ENCODE assay signal across 37 cellular contexts in genomic region chr1:101975371-101975770, GRCh38. TPM values are rescaled to one million over a fixed set of nuclear protein-coding genes. Genes with fewer than 3 reads are reported as not detected.
"Had no signal": no experiment of that assay in that cellular context is flagged by ENCODE, and none has a peak within 500 bp of the region (broad histone marks: within the 10 kb centered on the region; RNA-seq: fewer than 3 reads in every experiment).

No MANE protein-coding gene starts in this region.

- H3K36me3 Mint-ChIP-seq: activated CD4-positive, alpha-beta memory T cell treated with anti-CD3 and anti-CD28 coated beads for 36 hours; activated naive CD4-positive, alpha-beta T cell treated with anti-CD3 and anti-CD28 coated beads, Interleukin-2, amount 50 U/mL, for 72 hours; activated naive CD8-positive, alpha-beta T cell treated with anti-CD3 and anti-CD28 coated beads for 36 hours had no signal

- H3K4me3 Mint-ChIP-seq: activated B cell treated with CpG ODN at 0.5 μM for 24 hours; activated CD4-positive, alpha-beta memory T cell treated with anti-CD3 and anti-CD28 coated beads for 36 hours; activated CD4-positive, alpha-beta T cell treated with anti-CD3 and anti-CD28 coated beads, Interleukin-2, amount 10 ng/mL, durations not matched to agents 24 days and 14 days; activated CD8-positive, alpha-beta T cell treated with anti-CD3 and anti-CD28 coated beads for 36 hours; activated naive CD4-positive, alpha-beta T cell treated with anti-CD3 and anti-CD28 coated beads for 36 hours; activated naive CD8-positive, alpha-beta T cell treated with anti-CD3 and anti-CD28 coated beads for 36 hours; activated T-cell treated with anti-CD3 and anti-CD28 coated beads, Interleukin-2, amount 50 U/mL, for 4 hours; activated T-cell treated with anti-CD3 and anti-CD28 coated beads, Interleukin-2, amount 50 U/mL, for 72 hours; activated T-helper 1 cell treated with anti-CD3 and anti-CD28 coated beads, Interleukin-12 subunit alpha, Interleukin-12 subunit beta, Interleukin-2, Interleukin-4 antibody, amounts not matched to agents 30 ng/mL and 10 ng/mL and 1 ng/mL, durations not matched to agents 14 hours and 24 hours and 36 hours; activated T-helper 17 cell treated with anti-CD3 and anti-CD28 coated beads, Interleukin-2, amount 50 U/mL, for 72 hours; T-helper 1 cell treated with Interleukin-12 subunit alpha and Interleukin-12 subunit beta and Interleukin-4 antibody, amounts not matched to agents 30 μg/mL and 1 μg/mL, for 36 hours; T-helper 2 cell treated with Interferon-gamma antibody and Interleukin-4, amounts not matched to agents 5 μg/mL and 100 μg/mL, for 36 hours had no signal

- H3K4me3 ChIP-seq: adrenal gland, body of pancreas, breast epithelium had no signal

- H3K4me1 ChIP-seq: adrenal gland, body of pancreas, breast epithelium had no signal

- H3K9me3 Mint-ChIP-seq: activated B cell treated with CpG ODN at 0.5 μM for 24 hours; activated CD4-positive, alpha-beta memory T cell treated with anti-CD3 and anti-CD28 coated beads for 36 hours; activated CD4-positive, alpha-beta T cell treated with anti-CD3 and anti-CD28 coated beads, Interleukin-2, amount 10 ng/mL, durations not matched to agents 24 days and 14 days; activated CD8-positive, alpha-beta T cell treated with anti-CD3 and anti-CD28 coated beads for 36 hours; activated naive CD4-positive, alpha-beta T cell treated with anti-CD3 and anti-CD28 coated beads for 36 hours; activated naive CD8-positive, alpha-beta T cell treated with anti-CD3 and anti-CD28 coated beads for 36 hours; activated T-cell treated with anti-CD3 and anti-CD28 coated beads, Interleukin-2, amount 50 U/mL, for 4 hours; activated T-cell treated with anti-CD3 and anti-CD28 coated beads, Interleukin-2, amount 50 U/mL, for 72 hours; activated T-helper 1 cell treated with anti-CD3 and anti-CD28 coated beads, Interleukin-12 subunit alpha, Interleukin-12 subunit beta, Interleukin-2, Interleukin-4 antibody, amounts not matched to agents 30 ng/mL and 10 ng/mL and 1 ng/mL, durations not matched to agents 14 hours and 24 hours and 36 hours; activated T-helper 17 cell treated with anti-CD3 and anti-CD28 coated beads, Interleukin-2, amount 50 U/mL, for 72 hours; T-helper 1 cell treated with Interleukin-12 subunit alpha and Interleukin-12 subunit beta and Interleukin-4 antibody, amounts not matched to agents 30 μg/mL and 1 μg/mL, for 36 hours; T-helper 2 cell treated with Interferon-gamma antibody and Interleukin-4, amounts not matched to agents 5 μg/mL and 100 μg/mL, for 36 hours had no signal

- ATAC-seq: activated CD8-positive, alpha-beta T cell treated with anti-CD3 and anti-CD28 coated beads for 36 hours; activated naive CD4-positive, alpha-beta T cell treated with anti-CD3 and anti-CD28 coated beads, Interleukin-2, amount 50 U/mL, for 72 hours; activated T-cell treated with anti-CD3 and anti-CD28 coated beads, Interleukin-2, amount 50 U/mL, for 4 hours; activated T-cell treated with anti-CD3 and anti-CD28 coated beads, Interleukin-2, amount 50 U/mL, for 72 hours; activated T-helper 17 cell treated with anti-CD3 and anti-CD28 coated beads, Interleukin-2, amount 50 U/mL, for 72 hours; body of pancreas had no signal

- H3K36me3 ChIP-seq: adrenal gland, brain microvascular endothelial cell, breast epithelium had no signal

- H3K27ac Mint-ChIP-seq: activated B cell treated with CpG ODN at 0.5 μM for 24 hours; activated CD4-positive, alpha-beta memory T cell treated with anti-CD3 and anti-CD28 coated beads for 36 hours; activated CD4-positive, alpha-beta T cell treated with anti-CD3 and anti-CD28 coated beads, Interleukin-2, amount 10 ng/mL, durations not matched to agents 24 days and 14 days; activated CD8-positive, alpha-beta T cell treated with anti-CD3 and anti-CD28 coated beads for 36 hours; activated naive CD4-positive, alpha-beta T cell treated with anti-CD3 and anti-CD28 coated beads for 36 hours; activated naive CD4-positive, alpha-beta T cell treated with anti-CD3 and anti-CD28 coated beads, Interleukin-2, amount 50 U/mL, for 72 hours; activated naive CD8-positive, alpha-beta T cell treated with anti-CD3 and anti-CD28 coated beads for 36 hours; activated T-cell treated with anti-CD3 and anti-CD28 coated beads, Interleukin-2, amount 50 U/mL, for 72 hours; activated T-helper 1 cell treated with anti-CD3 and anti-CD28 coated beads, Interleukin-12 subunit alpha, Interleukin-12 subunit beta, Interleukin-2, Interleukin-4 antibody, amounts not matched to agents 30 ng/mL and 10 ng/mL and 1 ng/mL, durations not matched to agents 14 hours and 24 hours and 36 hours; activated T-helper 17 cell treated with anti-CD3 and anti-CD28 coated beads, Interleukin-2, amount 50 U/mL, for 72 hours; T-helper 1 cell treated with Interleukin-12 subunit alpha and Interleukin-12 subunit beta and Interleukin-4 antibody, amounts not matched to agents 30 μg/mL and 1 μg/mL, for 36 hours; T-helper 2 cell treated with Interferon-gamma antibody and Interleukin-4, amounts not matched to agents 5 μg/mL and 100 μg/mL, for 36 hours had no signal

- H3K4me1 Mint-ChIP-seq: activated B cell treated with CpG ODN at 0.5 μM for 24 hours; activated CD4-positive, alpha-beta T cell treated with anti-CD3 and anti-CD28 coated beads, Interleukin-2, amount 10 ng/mL, durations not matched to agents 24 days and 14 days; activated naive CD8-positive, alpha-beta T cell treated with anti-CD3 and anti-CD28 coated beads for 36 hours; activated T-helper 17 cell treated with anti-CD3 and anti-CD28 coated beads, Interleukin-2, amount 50 U/mL, for 72 hours had no signal

- H3K27me3 Mint-ChIP-seq: activated B cell treated with CpG ODN at 0.5 μM for 24 hours; activated CD4-positive, alpha-beta memory T cell treated with anti-CD3 and anti-CD28 coated beads for 36 hours; activated CD4-positive, alpha-beta T cell treated with anti-CD3 and anti-CD28 coated beads, Interleukin-2, amount 10 ng/mL, durations not matched to agents 24 days and 14 days; activated CD8-positive, alpha-beta T cell treated with anti-CD3 and anti-CD28 coated beads for 36 hours; activated naive CD8-positive, alpha-beta T cell treated with anti-CD3 and anti-CD28 coated beads for 36 hours; activated T-helper 17 cell treated with anti-CD3 and anti-CD28 coated beads, Interleukin-2, amount 50 U/mL, for 72 hours had no signal

- H3K27me3 ChIP-seq: adrenal gland, body of pancreas, brain microvascular endothelial cell, breast epithelium had no signal

- H3K9me3 ChIP-seq: adrenal gland, body of pancreas, breast epithelium had no signal

- DNase-seq: activated B cell treated with CpG ODN at 0.5 μM for 24 hours; activated CD4-positive, alpha-beta memory T cell treated with anti-CD3 and anti-CD28 coated beads for 36 hours; activated CD4-positive, alpha-beta T cell treated with anti-CD3 and anti-CD28 coated beads for 4 hours; activated CD4-positive, alpha-beta T cell treated with anti-CD3 and anti-CD28 coated beads, Interleukin-2, amount 10 ng/mL, durations not matched to agents 24 days and 14 days; activated CD4-positive, alpha-beta T cell treated with anti-CD3 and anti-CD28 coated beads, Interleukin-2, amount 50 U/mL, for 1 hour; activated CD4-positive, alpha-beta T cell treated with anti-CD3 and anti-CD28 coated beads, Interleukin-2, amount 50 U/mL, for 4 hours; activated CD4-positive, CD25-positive, alpha-beta regulatory T cell treated with anti-CD3 and anti-CD28 coated beads, Interleukin-2, amount 50 U/mL, for 72 hours; activated CD8-positive, alpha-beta memory T cell treated with anti-CD3 and anti-CD28 coated beads, Interleukin-2, amount 50 U/mL, for 4 hours; activated CD8-positive, alpha-beta T cell treated with anti-CD3 and anti-CD28 coated beads for 36 hours; activated effector memory CD4-positive, alpha-beta T cell treated with anti-CD3 and anti-CD28 coated beads, Interleukin-2, amount 50 U/mL, for 16 hours; activated gamma-delta T cell treated with Interleukin-2 at 50 U/mL for 16 hours; activated naive CD4-positive, alpha-beta T cell; activated naive CD4-positive, alpha-beta T cell treated with anti-CD3 and anti-CD28 coated beads for 36 hours; activated naive CD4-positive, alpha-beta T cell treated with anti-CD3 and anti-CD28 coated beads, Interleukin-2, amount 50 U/mL, for 16 hours; activated naive CD8-positive, alpha-beta T cell treated with anti-CD3 and anti-CD28 coated beads for 36 hours; activated T-cell treated with anti-CD3 and anti-CD28 coated beads for 4 hours; activated T-cell treated with anti-CD3 and anti-CD28 coated beads, Interleukin-2, amount 50 U/mL, for 1 hour; activated T-cell treated with anti-CD3 and anti-CD28 coated beads, Interleukin-2, amount 50 U/mL, for 4 hours; activated T-cell treated with anti-CD3 and anti-CD28 coated beads, Interleukin-2, amount 50 U/mL, for 72 hours; adrenal gland; amniotic stem cell; aorta; body of pancreas; brain microvascular endothelial cell; central memory CD4-positive, alpha-beta T cell; T-helper 1 cell; T-helper 2 cell; T-helper 9 cell had no signal

- H3K27ac ChIP-seq: adrenal gland, body of pancreas, brain microvascular endothelial cell, breast epithelium, VCaP had no signal

RNA-seq across cellular contexts. Expression of gene OLFM3, which starts 21.4 kb away (rescaled TPM):
- total RNA-seq: activated B cell treated with CpG ODN at 0.5 μM for 24 hours; activated CD4-positive, alpha-beta memory T cell treated with anti-CD3 and anti-CD28 coated beads for 36 hours; activated CD4-positive, alpha-beta T cell treated with anti-CD3 and anti-CD28 coated beads, Interleukin-2, amount 10 ng/mL, durations not matched to agents 24 days and 14 days; activated CD8-positive, alpha-beta memory T cell treated with anti-CD3 and anti-CD28 coated beads for 36 hours; activated CD8-positive, alpha-beta T cell treated with anti-CD3 and anti-CD28 coated beads for 36 hours; activated naive CD4-positive, alpha-beta T cell treated with anti-CD3 and anti-CD28 coated beads for 36 hours; activated naive CD4-positive, alpha-beta T cell treated with anti-CD3 and anti-CD28 coated beads, Interleukin-2, amount 50 U/mL, for 72 hours; activated naive CD8-positive, alpha-beta T cell treated with anti-CD3 and anti-CD28 coated beads for 36 hours; activated T-cell treated with anti-CD3 and anti-CD28 coated beads, Interleukin-2, amount 50 U/mL, for 4 hours; activated T-cell treated with anti-CD3 and anti-CD28 coated beads, Interleukin-2, amount 50 U/mL, for 72 hours; activated T-helper 1 cell treated with anti-CD3 and anti-CD28 coated beads, Interleukin-12 subunit alpha, Interleukin-12 subunit beta, Interleukin-2, Interleukin-4 antibody, amounts not matched to agents 30 ng/mL and 10 ng/mL and 1 ng/mL, durations not matched to agents 14 hours and 24 hours and 36 hours; activated T-helper 17 cell treated with anti-CD3 and anti-CD28 coated beads, Interleukin-2, amount 50 U/mL, for 72 hours; aorta; body of pancreas; breast epithelium; cardiac septum had no signal
